8 cellular contexts compared by ENCODE assay signal in the genomic region with DNA sequence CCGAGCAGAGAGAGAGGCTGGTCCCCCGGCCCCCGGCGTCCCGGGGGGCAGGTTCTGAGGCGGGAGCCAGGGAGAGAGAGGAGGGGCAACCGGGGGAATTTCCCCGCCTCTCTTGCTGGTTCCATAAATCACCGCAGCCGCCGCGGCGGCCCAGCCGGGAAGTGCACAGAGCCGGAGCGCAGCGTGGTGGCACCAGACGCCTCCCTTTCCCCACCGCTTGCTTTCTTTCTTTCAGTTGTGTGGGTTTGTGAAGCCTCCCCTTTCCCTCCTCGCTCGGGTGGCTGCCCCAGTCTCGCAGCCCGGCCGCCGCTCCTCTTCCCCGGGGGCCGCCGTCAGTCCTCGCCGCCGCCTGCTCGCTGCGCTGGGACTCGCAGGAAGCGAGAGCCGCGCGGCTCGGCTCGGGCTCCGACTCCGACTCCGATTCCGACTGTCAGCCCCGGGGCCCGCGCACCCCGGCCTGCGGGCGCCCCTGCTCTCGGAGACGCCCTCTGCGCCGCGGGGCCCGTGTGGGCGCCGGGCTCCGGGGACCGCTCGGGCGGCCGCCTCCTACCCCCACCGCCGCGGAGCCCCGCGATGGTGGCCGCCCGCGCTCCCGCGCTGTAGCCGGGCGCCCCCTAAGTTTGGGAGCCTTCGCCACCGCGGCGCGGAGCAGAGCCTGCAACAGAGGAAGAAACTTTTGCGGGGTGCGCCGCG. TPM values are rescaled to one million over a fixed set of nuclear protein-coding genes. Genes with fewer than 3 reads are reported as not detected.
DNase-seq lines count a peak whose midpoint lies in the region; ATAC-seq and TF ChIP-seq lines count a peak whose summit lies in the region.

TSS of gene CACHD1 (plus strand) at position 153 of the 693 bp plus-strand sequence. CDS start 616 bp downstream, outside the sequence.

- H3K36me3 Mint-ChIP-seq in natural killer cell treated with Interleukin-12 subunit alpha and Interleukin-12 subunit beta and Interleukin-15 and Interleukin-18, amount 100 ng/mL, for 72 hours, result peaks cover 11% of the 10 kb centered on the region
- H3K36me3 Mint-ChIP-seq in stimulated activated naive B cell treated with anti-CD40 and anti-IgM and Interleukin-4, amounts not matched to agents 10 μg/mL and 1 μg/mL and 100 μg/mL, for 72 hours, result no peaks in the 10 kb centered on the region

- H3K27ac ChIP-seq in BLaER1 treated with 17β-estradiol and CSF1 and Interleukin-3, amounts not matched to agents 10 nM and 100 nM, result peak within 1 kb of the TSS; percentile 43 to 92 (median 87); a peak in 21 of 22 replicates

- H3K27me3 Mint-ChIP-seq in natural killer cell treated with Interleukin-12 subunit alpha and Interleukin-12 subunit beta and Interleukin-15 and Interleukin-18, amount 100 ng/mL, for 72 hours, result peaks cover 43 to 51% of the 10 kb centered on the region in 2 donors
- peaks cover 52 to 56% of the 10 kb centered on the region in 2 donors for H3K27me3 Mint-ChIP-seq in stimulated activated naive B cell treated with anti-CD40 and anti-IgM and Interleukin-4, amounts not matched to agents 10 μg/mL and 1 μg/mL and 100 μg/mL, for 72 hours

- peak within 1 kb of the TSS; percentile 57 for H3K4me3 Mint-ChIP-seq in natural killer cell treated with Interleukin-12 subunit alpha and Interleukin-12 subunit beta and Interleukin-15 and Interleukin-18, amount 100 ng/mL, for 72 hours
- H3K4me3 Mint-ChIP-seq in stimulated activated naive B cell treated with anti-CD40 and anti-IgM and Interleukin-4, amounts not matched to agents 10 μg/mL and 1 μg/mL and 100 μg/mL, for 72 hours, result peak within 1 kb of the TSS; percentile 79 to 82

- peak; percentile 69 for ATAC-seq in GM19452 (IDR thresholded peaks at IDR 0.05; ENCODE audit: unreplicated experiment)
- peak; percentile 68 to 76 for ATAC-seq in natural killer cell treated with Interleukin-12 subunit alpha and Interleukin-12 subunit beta and Interleukin-15 and Interleukin-18, amount 100 ng/mL, for 72 hours
- ATAC-seq in stimulated activated naive B cell treated with anti-CD40 and anti-IgM and Interleukin-4, amounts not matched to agents 10 μg/mL and 1 μg/mL and 100 μg/mL, for 72 hours (replicated peaks), result peak; percentile 90 to 92

- no peaks in the 10 kb centered on the region for H3K9me3 ChIP-seq in BLaER1 treated with 17β-estradiol and CSF1 and Interleukin-3, amounts not matched to agents 10 nM and 100 nM (replicated peaks in 1 of 11)

- peaks cover 8 to 15% of the 10 kb centered on the region in 2 donors for H3K4me1 Mint-ChIP-seq in natural killer cell treated with Interleukin-12 subunit alpha and Interleukin-12 subunit beta and Interleukin-15 and Interleukin-18, amount 100 ng/mL, for 72 hours (ENCODE audit: low read depth in 2 of 2)
- peaks cover 15 to 22% of the 10 kb centered on the region in 2 donors for H3K4me1 Mint-ChIP-seq in stimulated activated naive B cell treated with anti-CD40 and anti-IgM and Interleukin-4, amounts not matched to agents 10 μg/mL and 1 μg/mL and 100 μg/mL, for 72 hours

- H3K4me3 ChIP-seq in BLaER1 treated with 17β-estradiol and CSF1 and Interleukin-3, amounts not matched to agents 10 nM and 100 nM, result peak within 1 kb of the TSS; percentile 81 to 90 (median 88)
- H3K4me3 ChIP-seq in fibroblast of the aortic adventitia (ENCODE audit: low read depth, low read length), result peak within 1 kb of the TSS; percentile 70

- H3K27ac Mint-ChIP-seq in natural killer cell treated with Interleukin-12 subunit alpha and Interleukin-12 subunit beta and Interleukin-15 and Interleukin-18, amount 100 ng/mL, for 72 hours, result no peak within 1 kb of the TSS
- H3K27ac Mint-ChIP-seq in stimulated activated naive B cell treated with anti-CD40 and anti-IgM and Interleukin-4, amounts not matched to agents 10 μg/mL and 1 μg/mL and 100 μg/mL, for 72 hours, result no peak within 1 kb of the TSS

- peaks cover 0 to 30% (median 3%) of the 10 kb centered on the region in 11 experiments; a peak in 6 of 22 replicates for H4K20me1 ChIP-seq in BLaER1 treated with 17β-estradiol and CSF1 and Interleukin-3, amounts not matched to agents 10 nM and 100 nM

- H3K4me2 ChIP-seq in BLaER1 treated with 17β-estradiol and CSF1 and Interleukin-3, amounts not matched to agents 10 nM and 100 nM, result peak within 1 kb of the TSS; percentile 95 to 99 (median 97)

- H3K36me3 ChIP-seq in BLaER1 treated with 17β-estradiol and CSF1 and Interleukin-3, amounts not matched to agents 10 nM and 100 nM, result no peaks in the 10 kb centered on the region

- H3K4me1 ChIP-seq in BLaER1 treated with 17β-estradiol and CSF1 and Interleukin-3, amounts not matched to agents 10 nM and 100 nM, result peaks cover 7 to 40% (median 30%) of the 10 kb centered on the region in 10 experiments; a peak in 19 of 20 replicates

- peak; percentile 52 for TF ChIP-seq CTCF in fibroblast of the aortic adventitia (IDR thresholded peaks at IDR 0.05; ENCODE audit: insufficient read depth, low read length)

- H3K9ac ChIP-seq in BLaER1 treated with 17β-estradiol and CSF1 and Interleukin-3, amounts not matched to agents 10 nM and 100 nM, result peak within 1 kb of the TSS; percentile 79 to 93 (median 89)

- H3K9me3 Mint-ChIP-seq in natural killer cell treated with Interleukin-12 subunit alpha and Interleukin-12 subunit beta and Interleukin-15 and Interleukin-18, amount 100 ng/mL, for 72 hours, result no peaks in the 10 kb centered on the region
- no peaks in the 10 kb centered on the region for H3K9me3 Mint-ChIP-seq in stimulated activated naive B cell treated with anti-CD40 and anti-IgM and Interleukin-4, amounts not matched to agents 10 μg/mL and 1 μg/mL and 100 μg/mL, for 72 hours

- peak; percentile 41 for DNase-seq in HS-27A (ENCODE audit: low read depth)
- DNase-seq in OCI-M1 (lab: John Stamatoyannopoulos, UW), result peak; percentile 29
- peak; percentile 11 for DNase-seq in activated T-helper 1 cell treated with Interleukin-2 at 50 U/mL for 16 hours (ENCODE audit: low read depth)
- peak; percentile 75 for DNase-seq in fibroblast of the aortic adventitia (ENCODE audit: low read depth)
- DNase-seq in natural killer cell treated with Interleukin-12 subunit alpha and Interleukin-12 subunit beta and Interleukin-15 and Interleukin-18, amount 100 ng/mL, for 72 hours (ENCODE audit: low spot score), result no peak
- peak; percentile 61 for DNase-seq in stimulated activated naive B cell treated with anti-CD40 and anti-IgM and Interleukin-4, amounts not matched to agents 10 μg/mL and 1 μg/mL and 100 μg/mL, for 72 hours

- peaks cover 0 to 23% (median 6%) of the 10 kb centered on the region in 11 experiments; a peak in 8 of 22 replicates for H3K27me3 ChIP-seq in BLaER1 treated with 17β-estradiol and CSF1 and Interleukin-3, amounts not matched to agents 10 nM and 100 nM

RNA-seq across cellular contexts. Expression of gene CACHD1, which starts in this region (rescaled TPM):
- total RNA-seq in fibroblast of the aortic adventitia (ENCODE audit: low replicate concordance), result 7.3 and 11.6 TPM in 2 replicates
- under 1 TPM; 0.11 to 0.14 TPM for total RNA-seq in natural killer cell treated with Interleukin-12 subunit alpha and Interleukin-12 subunit beta and Interleukin-15 and Interleukin-18, amount 100 ng/mL, for 72 hours

Comparison
In these comparisons a context has a peak if more than half of its experiments do, and no peak if none do; other contexts are left out.
1. Peak in ATAC-seq in natural killer cell treated with Interleukin-12 subunit alpha and Interleukin-12 subunit beta and Interleukin-15 and Interleukin-18, amount 100 ng/mL, for 72 hours; RNA of the gene not detected or under 1 TPM.